Comparison of ENCODE assay signal across 1 cellular context in the genomic region with DNA sequence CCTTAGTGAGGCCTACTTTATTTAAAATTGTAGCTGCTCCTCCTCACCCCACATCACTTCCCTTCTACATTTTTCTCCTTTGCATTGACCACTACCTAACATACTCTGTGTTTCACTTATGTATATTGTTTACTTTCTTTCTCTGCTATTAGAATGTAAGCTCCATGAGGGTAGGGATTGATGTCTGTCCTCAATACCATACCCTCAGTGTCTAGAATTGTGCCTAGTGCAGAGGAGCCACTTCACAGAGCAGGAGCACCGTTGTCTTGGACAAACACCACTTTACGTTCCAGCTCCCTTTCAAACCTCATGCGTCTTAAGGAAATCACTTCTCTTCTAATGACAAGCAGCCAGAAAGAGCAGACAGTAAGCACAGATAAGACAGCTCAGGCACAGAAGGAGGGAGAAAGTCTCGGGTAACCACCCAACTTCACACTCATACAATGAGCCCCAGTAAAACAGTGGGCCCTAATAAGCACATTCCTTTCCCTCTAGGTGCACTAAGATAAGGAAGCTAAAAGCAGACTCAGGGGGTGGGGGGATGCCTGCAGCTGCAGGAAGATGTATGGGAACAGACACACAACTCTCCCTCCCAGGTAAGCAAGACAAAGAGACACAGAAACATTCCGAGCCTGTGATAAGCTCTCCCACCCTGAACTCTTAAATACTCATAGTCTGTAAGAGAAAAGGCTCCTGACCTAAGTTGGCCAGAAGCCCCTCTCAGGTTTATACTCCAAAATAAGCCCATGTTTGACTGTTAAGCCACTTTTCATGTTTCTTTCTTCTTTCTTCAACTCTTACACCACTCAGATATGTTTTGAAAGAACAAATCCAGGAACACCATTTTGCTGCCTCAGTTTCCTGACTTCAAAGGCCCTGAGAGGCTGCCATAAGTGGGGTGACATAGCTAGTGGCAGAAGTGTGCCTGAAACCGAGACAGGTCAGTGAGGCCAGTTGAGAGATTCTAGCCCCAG.
TF ChIP-seq lines count a peak whose summit lies in the region.

No MANE protein-coding gene starts in this region.

TF ChIP-seq in IMR-90, 13 proteins besides CTCF, POLR2A, EP300 and RAD21:
- no peak for TF ChIP-seq RFX5 (IDR thresholded peaks at IDR 0.05; ENCODE audit: low read depth, low read length)
- TF ChIP-seq RCOR1 (IDR thresholded peaks at IDR 0.05; ENCODE audit: insufficient replicate concordance, low read length): no peak
- TF ChIP-seq, protein P1, sequence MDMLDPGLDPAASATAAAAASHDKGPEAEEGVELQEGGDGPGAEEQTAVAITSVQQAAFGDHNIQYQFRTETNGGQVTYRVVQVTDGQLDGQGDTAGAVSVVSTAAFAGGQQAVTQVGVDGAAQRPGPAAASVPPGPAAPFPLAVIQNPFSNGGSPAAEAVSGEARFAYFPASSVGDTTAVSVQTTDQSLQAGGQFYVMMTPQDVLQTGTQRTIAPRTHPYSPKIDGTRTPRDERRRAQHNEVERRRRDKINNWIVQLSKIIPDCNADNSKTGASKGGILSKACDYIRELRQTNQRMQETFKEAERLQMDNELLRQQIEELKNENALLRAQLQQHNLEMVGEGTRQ (IDR thresholded peaks at IDR 0.05; ENCODE audit: low read depth, low read length): no peak
- TF ChIP-seq, protein P2, sequence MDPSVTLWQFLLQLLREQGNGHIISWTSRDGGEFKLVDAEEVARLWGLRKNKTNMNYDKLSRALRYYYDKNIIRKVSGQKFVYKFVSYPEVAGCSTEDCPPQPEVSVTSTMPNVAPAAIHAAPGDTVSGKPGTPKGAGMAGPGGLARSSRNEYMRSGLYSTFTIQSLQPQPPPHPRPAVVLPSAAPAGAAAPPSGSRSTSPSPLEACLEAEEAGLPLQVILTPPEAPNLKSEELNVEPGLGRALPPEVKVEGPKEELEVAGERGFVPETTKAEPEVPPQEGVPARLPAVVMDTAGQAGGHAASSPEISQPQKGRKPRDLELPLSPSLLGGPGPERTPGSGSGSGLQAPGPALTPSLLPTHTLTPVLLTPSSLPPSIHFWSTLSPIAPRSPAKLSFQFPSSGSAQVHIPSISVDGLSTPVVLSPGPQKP (IDR thresholded peaks at IDR 0.05; ENCODE audit: borderline replicate concordance, low read depth, low read length): no peak
- TF ChIP-seq BHLHE40 (IDR thresholded peaks at IDR 0.05; ENCODE audit: low read depth, low read length): no peak
